Comparison of ENCODE assay signal across 1 cellular context in the genomic region with DNA sequence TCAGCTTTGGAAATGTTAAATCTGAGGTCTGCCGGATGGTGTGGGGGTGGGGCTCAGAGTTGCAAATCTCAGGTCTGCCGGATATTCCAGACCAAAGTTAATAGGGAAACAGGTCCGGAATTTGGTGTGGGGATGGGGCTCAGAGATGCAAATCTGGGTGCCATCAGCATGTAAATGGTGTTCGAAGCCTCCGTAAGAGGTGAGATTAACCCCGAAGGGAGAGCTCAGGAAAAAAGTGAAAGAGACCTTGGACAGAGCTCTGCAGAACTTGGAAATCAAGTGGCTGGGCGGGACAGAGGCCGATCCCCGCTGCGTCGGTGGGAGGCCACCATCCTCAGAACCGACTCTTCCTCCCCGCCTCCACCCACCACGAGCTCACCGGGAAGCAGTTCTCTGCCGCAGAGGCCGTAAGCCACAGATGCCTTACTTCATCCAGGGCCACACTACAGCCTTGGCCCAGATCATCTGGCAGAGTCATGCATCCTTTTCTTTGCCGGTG.
TF ChIP-seq lines count a peak whose summit lies in the region.

No MANE protein-coding gene starts in this region.

TF ChIP-seq in HEK293, 187 proteins besides CTCF, POLR2A, EP300 and RAD21 (continued from another document):
- TF ChIP-seq, protein P1, sequence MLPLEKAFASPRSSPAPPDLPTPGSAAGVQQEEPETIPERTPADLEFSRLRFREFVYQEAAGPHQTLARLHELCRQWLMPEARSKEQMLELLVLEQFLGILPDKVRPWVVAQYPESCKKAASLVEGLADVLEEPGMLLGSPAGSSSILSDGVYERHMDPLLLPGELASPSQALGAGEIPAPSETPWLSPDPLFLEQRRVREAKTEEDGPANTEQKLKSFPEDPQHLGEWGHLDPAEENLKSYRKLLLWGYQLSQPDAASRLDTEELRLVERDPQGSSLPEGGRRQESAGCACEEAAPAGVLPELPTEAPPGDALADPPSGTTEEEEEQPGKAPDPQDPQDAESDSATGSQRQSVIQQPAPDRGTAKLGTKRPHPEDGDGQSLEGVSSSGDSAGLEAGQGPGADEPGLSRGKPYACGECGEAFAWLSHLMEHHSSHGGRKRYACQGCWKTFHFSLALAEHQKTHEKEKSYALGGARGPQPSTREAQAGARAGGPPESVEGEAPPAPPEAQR (tag by site-specific recombination; IDR thresholded peaks at IDR 0.05), result no peak
- TF ChIP-seq ZNF707 (tag by site-specific recombination; IDR thresholded peaks at IDR 0.05) (no peak), MEIS1 (CRISPR knock-in tag; IDR thresholded peaks at IDR 0.05; ENCODE audit: borderline replicate concordance) (no peak)
